23 cellular contexts compared by ENCODE assay signal in the genomic region with DNA sequence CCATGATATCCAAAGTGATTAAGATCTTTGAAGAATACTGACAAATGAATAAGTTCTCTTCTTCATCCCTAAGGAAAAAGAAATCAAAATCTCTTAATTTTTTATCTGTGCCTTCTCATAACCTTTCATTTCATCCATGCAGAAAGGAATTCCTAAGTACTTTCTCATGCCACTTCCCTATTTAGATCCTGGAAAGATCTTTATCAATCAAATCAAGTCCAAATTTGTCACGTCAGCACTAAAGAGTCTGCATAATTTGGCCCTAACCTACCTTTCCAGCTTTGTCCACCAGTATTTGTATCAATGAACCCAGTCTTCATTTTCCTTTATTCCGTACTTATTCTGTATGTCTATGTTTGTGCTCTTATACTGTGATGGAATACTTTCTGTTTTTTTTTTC. TPM values are rescaled to one million over a fixed set of nuclear protein-coding genes. Genes with fewer than 3 reads are reported as not detected.
A peak's percentile ranks its signal among the peaks of the same experiment; 100 is the strongest.
DNase-seq lines count a peak whose midpoint lies in the region; ATAC-seq, FAIRE-seq and TF ChIP-seq lines count a peak whose summit lies in the region.
"Had no signal": no experiment of that assay in that cellular context is flagged by ENCODE, and none has a peak within 500 bp of the region (broad histone marks: within the 10 kb centered on the region; RNA-seq: fewer than 3 reads in every experiment).

No MANE protein-coding gene starts in this region.

- in situ Hi-C loops in K562 (cut with MboI): no loop called here

- FAIRE-seq in K562 (lab: Jason Lieb, UNC) (no peak), pancreas (lab: Jason Lieb, UNC) (no peak)
- FAIRE-seq: GM12878, HTR-8/SVneo had no signal

- no peak overlapping the region for H3K4me2 ChIP-seq in K562 (ENCODE audit: insufficient read depth, low read length)
- H3K4me2 ChIP-seq: KMS-11 had no signal

- DNase-seq in K562 (ENCODE audit: extremely low read depth in 1 of 4, low spot score in 3 of 4) (no peak), epithelial cell of prostate (ENCODE audit: low read depth, low spot score) (no peak), thyroid gland (no peak), pancreas (no peak), AG08395 (ENCODE audit: low spot score) (no peak)
- DNase-seq in stimulated activated CD4-positive, alpha-beta T cell treated with anti-CD3 and anti-CD28 coated beads, Interleukin-4, amount 100 ng/mL, for 24 hours: no peak
- DNase-seq: CD4-positive, CD25-positive, alpha-beta regulatory T cell; DMS153; DND-41; H9; HFFc6; NCI-H1048; NCI-H1694; NCI-H2227 treated with DMSO at 0.1 percent for 48 hours; NCI-H526 treated with DMSO at 0.1 percent for 48 hours; Right ventricle myocardium superior; RPMI8226; T-helper 1 cell had no signal

- POLR2A ChIA-PET in HEK293 (lab: Yijun Ruan, JAX) (no interaction called here), K562 (lab: Yijun Ruan, JAX) (interaction anchor here (0.6 to 0.9 kb wide), 2 partner anchors 18 to 79 kb away, joined by 3 read pairs; no protein-coding TSS in a partner anchor)

- peaks cover 5% of the 10 kb centered on the region; the same call in 1 of the 2 replicates for H3K4me1 ChIP-seq in HEK293 (ENCODE audit: control insufficient read depth, insufficient read depth, low read length)
- H3K4me1 ChIP-seq in K562 (replicated peaks in 1 of 2; ENCODE audit: control insufficient read depth in 2 of 2, insufficient read depth in 2 of 2, low read length in 2 of 2): no peaks in the 10 kb centered on the region
- H3K4me1 ChIP-seq in thyroid gland: peaks cover 46 to 49% of the 10 kb centered on the region in 2 donors
- peaks cover 0 to 10% (median 5%) of the 10 kb centered on the region in 3 donors for H3K4me1 ChIP-seq in pancreas

- H3K27me3 ChIP-seq in K562 (ENCODE audit: control insufficient read depth in 2 of 2, insufficient read depth in 2 of 2, low read length in 2 of 2) (no peaks in the 10 kb centered on the region), thyroid gland (no peaks in the 10 kb centered on the region), pancreas (no peaks in the 10 kb centered on the region)
- H3K27me3 ChIP-seq: SJSA1 had no signal

- no peak overlapping the region for H3K27ac ChIP-seq in HEK293 (ENCODE audit: extremely low read depth, low read depth, low read length)
- no peak overlapping the region for H3K27ac ChIP-seq in K562 (ENCODE audit: extremely low read depth, low read depth, low read length)
- peak overlapping the region; percentile 34 for H3K27ac ChIP-seq in epithelial cell of prostate
- peak overlapping the region; percentile 35 to 94 (median 75) for H3K27ac ChIP-seq in thyroid gland
- no peak overlapping the region for H3K27ac ChIP-seq in pancreas
- H3K27ac ChIP-seq: KMS-11, SJSA1 had no signal

- no peak for TF ChIP-seq POLR2A in K562 (conservative IDR thresholded peaks at IDR 0.05)
- TF ChIP-seq POLR2A in thyroid gland (IDR thresholded peaks at IDR 0.05): no peak

- no peak overlapping the region for H3K9ac ChIP-seq in K562 (ENCODE audit: insufficient read depth in 1 of 2, low read depth in 2 of 2, low read length in 2 of 2)
- H3K9ac ChIP-seq: KMS-11 had no signal

- no peak for TF ChIP-seq RAD21 in K562 (CRISPR knock-in tag; conservative IDR thresholded peaks at IDR 0.05 in 1 of 2, IDR thresholded peaks at IDR 0.05 in 1 of 2)

- no peak overlapping the region for H2AFZ ChIP-seq in K562 (ENCODE audit: low read depth, low read length)

- no peak for TF ChIP-seq EP300 in K562 (IDR thresholded peaks at IDR 0.05; ENCODE audit: low read length)

- H3K4me3 ChIP-seq in HEK293 (ENCODE audit: low read depth, low read length) (no peak overlapping the region), K562 (no peak overlapping the region), thyroid gland (replicated peaks in 1 of 3) (no peak overlapping the region), pancreas (no peak overlapping the region)
- H3K4me3 ChIP-seq: GM12878, SJSA1 had no signal

- no peaks in the 10 kb centered on the region for H4K20me1 ChIP-seq in K562 (replicated peaks; ENCODE audit: control insufficient read depth, insufficient read depth, low read length)

- H3K36me3 ChIP-seq in HEK293 (ENCODE audit: control insufficient read depth in 2 of 2, insufficient read depth in 1 of 2, low read length in 2 of 2) (peaks cover 37 to 81% of the 10 kb centered on the region in 2 experiments), K562 (ENCODE audit: control insufficient read depth, insufficient read depth, low read length) (peaks cover 43% of the 10 kb centered on the region), thyroid gland (peaks cover 13 to 18% of the 10 kb centered on the region in 2 donors), pancreas (peaks cover 0 to 38% (median 21%) of the 10 kb centered on the region in 3 donors)

- H3K9me1 ChIP-seq in K562 (ENCODE audit: control insufficient read depth, insufficient read depth, low read length): no peaks in the 10 kb centered on the region

- no peaks in the 10 kb centered on the region for H3K79me2 ChIP-seq in K562 (ENCODE audit: control insufficient read depth, insufficient read depth, low read length)

- CTCF ChIA-PET in HEK293 (lab: Yijun Ruan, JAX) (no interaction called here), K562 (lab: Yijun Ruan, JAX; ENCODE audit: low intra/inter-chr PET ratio) (no interaction called here)

- BruUV-seq in K562 (replicated peaks; lab: Mats Ljungman, UMichigan): no TSS peak

- 53% methylated on average over 2 of the region's 2 CpGs for WGBS in K562 (ENCODE audit: insufficient coverage, low coverage, missing lambda C conversion rate)
- 62 to 64% methylated on average over 2 of the region's 2 CpGs for WGBS in thyroid gland, 2 donors
- 79 to 90% methylated on average over 2 of the region's 2 CpGs for WGBS in pancreas, 2 donors

- ATAC-seq in K562: no peak
- ATAC-seq in pancreas: no peak
- ATAC-seq: GM12878 had no signal

- no peak for TF ChIP-seq CTCF in HEK293 (tag by site-specific recombination; IDR thresholded peaks at IDR 0.05)
- no peak for TF ChIP-seq CTCF in K562 (IDR thresholded peaks at IDR 0.05 in 2 of 3, conservative IDR thresholded peaks at IDR 0.05 in 1 of 3; ENCODE audit: insufficient read depth in 2 of 3, low read depth in 1 of 3, low read length in 3 of 3)
- TF ChIP-seq CTCF in thyroid gland (IDR thresholded peaks at IDR 0.05): no peak
- no peak for TF ChIP-seq CTCF in pancreas (IDR thresholded peaks at IDR 0.05)

- H3K9me3 ChIP-seq in HEK293 (ENCODE audit: control insufficient read depth, insufficient read depth, low read depth, low read length): no peaks in the 10 kb centered on the region
- no peaks in the 10 kb centered on the region for H3K9me3 ChIP-seq in K562 (replicated peaks; ENCODE audit: control insufficient read depth, insufficient read depth, low read depth, low read length)
- no peaks in the 10 kb centered on the region for H3K9me3 ChIP-seq in thyroid gland
- H3K9me3 ChIP-seq in pancreas: no peaks in the 10 kb centered on the region
- H3K9me3 ChIP-seq: SJSA1 had no signal

- intact Hi-C loops in K562 (cut with micrococcal nuclease): no loop called here
- intact Hi-C loops in thyroid gland (cut with DNase I): no loop called here
- intact Hi-C loops in pancreas (cut with DNase I): no loop called here

TF ChIP-seq in HEK293, 187 proteins besides CTCF, POLR2A, EP300 and RAD21 (continues in another document):
- TF ChIP-seq PRDM1 (tag by site-specific recombination; IDR thresholded peaks at IDR 0.05): 0 out of 2 replicates have a peak, but pooled peaks have one; percentile 8

TF ChIP-seq in K562, 482 proteins besides CTCF, POLR2A, EP300 and RAD21 (continues in another document):
- TF ChIP-seq MAFK (IDR thresholded peaks at IDR 0.05; ENCODE audit: low read length) (peak; percentile 94), MAFF (IDR thresholded peaks at IDR 0.05; ENCODE audit: low read length) (peak; percentile 94)

RNA-seq across cellular contexts. Expression of a gene that starts 41.2 kb away (rescaled TPM):
- total RNA-seq in K562 (2011; cell fraction: chromatin; rRNA removed; ENCODE audit: low replicate concordance): 54.4 and 119 TPM in 2 replicates
- total RNA-seq in K562 (2011; cell fraction: nucleolus; rRNA removed): 24.8 and 35.1 TPM in 2 replicates
- 59.2 and 87.3 TPM in 2 replicates for total RNA-seq in K562 (2011; cell fraction: nucleoplasm; rRNA removed)
- total RNA-seq in K562 (2014; rRNA removed) (23.1 and 23.8 TPM in 2 replicates), K562 (2014; rRNA removed; fragmentation: Illumina TruSeq; extraction: Trizol) (37.1 and 45.5 TPM in 2 replicates), K562 (2015; rRNA removed; fragmentation: Illumina TruSeq; extraction: Trizol) (39.1 and 44.8 TPM in 2 replicates), K562 (2021) (24.7 and 32.2 TPM in 2 replicates), thyroid gland (100 to 1,000 TPM; 101 to 186 (median 160) TPM), pancreas (10 to 100 TPM; 26.3 to 44.5 (median 31.8) TPM)
- polyA plus RNA-seq in K562 (2011; rRNA removed) (53.8 and 61.5 TPM in 2 replicates), K562 (2014; fragmentation: Illumina TruSeq; extraction: Trizol) (33.2 and 44.2 TPM in 2 replicates), K562 (2014; fragmentation: Nextera tagmentation; extraction: Ambion mirVana) (10 to 100 TPM; 16.1 to 29.1 TPM), K562 (2014; rRNA removed) (27.6 and 32.6 TPM in 2 replicates), pancreas (10 to 100 TPM; 14.9 to 25.6 TPM)
- 17.8 and 22.4 TPM in 2 replicates for polyA plus RNA-seq in K562 (2011; cell fraction: cytosol; rRNA removed)
- polyA plus RNA-seq in K562 (2011; cell fraction: nucleus; rRNA removed): 21.8 and 26.2 TPM in 2 replicates
- polyA plus RNA-seq in K562 (2012): 21.8 and 28.0 TPM in 2 replicates
- polyA minus RNA-seq in K562 (2011; rRNA and poly(A)+ RNA removed): 55.7 and 57.3 TPM in 2 replicates
- 9.9 and 23.3 TPM in 2 replicates for polyA minus RNA-seq in K562 (2011; cell fraction: cytosol; rRNA and poly(A)+ RNA removed)
- polyA minus RNA-seq in K562 (2011; cell fraction: nucleus; rRNA and poly(A)+ RNA removed): 23.4 and 41.7 TPM in 2 replicates

RNA-seq across cellular contexts. Expression of a gene that starts 41.5 kb away (rescaled TPM):
- total RNA-seq in K562 (2011; cell fraction: chromatin; rRNA removed; ENCODE audit: low replicate concordance): 12.9 and 34.3 TPM in 2 replicates
- 5.8 and 8.0 TPM in 2 replicates for total RNA-seq in K562 (2011; cell fraction: nucleolus; rRNA removed)
- 10.3 and 11.4 TPM in 2 replicates for total RNA-seq in K562 (2011; cell fraction: nucleoplasm; rRNA removed)
- total RNA-seq in K562 (2014; rRNA removed): 4.7 and 6.4 TPM in 2 replicates
- 7.6 and 9.5 TPM in 2 replicates for total RNA-seq in K562 (2014; rRNA removed; fragmentation: Illumina TruSeq; extraction: Trizol)
- 10.0 and 11.1 TPM in 2 replicates for total RNA-seq in K562 (2015; rRNA removed; fragmentation: Illumina TruSeq; extraction: Trizol)
- total RNA-seq in K562 (2021): 6.7 and 8.1 TPM in 2 replicates
- polyA plus RNA-seq in K562 (2011; rRNA removed): 4.3 and 5.8 TPM in 2 replicates
- 1.4 and 2.6 TPM in 2 replicates for polyA plus RNA-seq in K562 (2011; cell fraction: cytosol; rRNA removed)
- 3.3 and 5.2 TPM in 2 replicates for polyA plus RNA-seq in K562 (2011; cell fraction: nucleus; rRNA removed)
- 2.6 and 3.3 TPM in 2 replicates for polyA plus RNA-seq in K562 (2012)
- 4.6 and 5.5 TPM in 2 replicates for polyA plus RNA-seq in K562 (2014; fragmentation: Illumina TruSeq; extraction: Trizol)
- 1 to 10 TPM; 1.5 to 2.1 TPM for polyA plus RNA-seq in K562 (2014; fragmentation: Nextera tagmentation; extraction: Ambion mirVana)
- polyA plus RNA-seq in K562 (2014; rRNA removed): 4.9 and 5.0 TPM in 2 replicates
- polyA minus RNA-seq in K562 (2011; rRNA and poly(A)+ RNA removed): 17.9 and 23.0 TPM in 2 replicates
- 6.0 and 10.7 TPM in 2 replicates for polyA minus RNA-seq in K562 (2011; cell fraction: cytosol; rRNA and poly(A)+ RNA removed)
- 7.0 and 11.2 TPM in 2 replicates for polyA minus RNA-seq in K562 (2011; cell fraction: nucleus; rRNA and poly(A)+ RNA removed)
- 10 to 100 TPM; 27.1 to 33.7 (median 30.8) TPM for total RNA-seq in thyroid gland
- total RNA-seq in pancreas: 10 to 100 TPM in 2 of 6 donors, 1 to 10 TPM in 4; 6.6 to 24.3 (median 9.7) TPM
- polyA plus RNA-seq in pancreas: 1 to 10 TPM; 1.4 to 1.7 TPM

Comparison
In these comparisons a context has a peak if more than half of its experiments do, and no peak if none do; other contexts are left out.
1. H3K27ac ChIP-seq: peak in epithelial cell of prostate (single experiment) and thyroid gland (3 of 3); none in HEK293 (single experiment), K562 (single experiment) and pancreas (0 of 4).